16 cellular contexts compared by ENCODE assay signal in genomic region chr12:67107751-67108269, GRCh38.
A peak's percentile ranks its signal among the peaks of the same experiment; 100 is the strongest.
DNase-seq lines count a peak whose midpoint lies in the region; ATAC-seq and TF ChIP-seq lines count a peak whose summit lies in the region.
"Had no signal": no experiment of that assay in that cellular context is flagged by ENCODE, and none has a peak within 500 bp of the region (broad histone marks: within the 10 kb centered on the region; RNA-seq: fewer than 3 reads in every experiment).

No MANE protein-coding gene starts in this region.

- no peaks in the 10 kb centered on the region for H3K27me3 Mint-ChIP-seq in activated CD4-positive, alpha-beta T cell treated with anti-CD3 and anti-CD28 coated beads, Interleukin-2, amount 10 ng/mL, durations not matched to agents 24 days and 14 days

- no peaks in the 10 kb centered on the region for H3K36me3 Mint-ChIP-seq in activated CD4-positive, alpha-beta T cell treated with anti-CD3 and anti-CD28 coated beads, Interleukin-2, amount 10 ng/mL, durations not matched to agents 24 days and 14 days (ENCODE audit: low read depth)
- H3K36me3 Mint-ChIP-seq: CD14-positive monocyte had no signal

- DNase-seq in activated CD4-positive, alpha-beta T cell treated with anti-CD3 and anti-CD28 coated beads, Interleukin-2, amount 10 ng/mL, durations not matched to agents 24 days and 14 days: peak; percentile 40
- DNase-seq in activated CD4-positive, alpha-beta T cell treated with anti-CD3 and anti-CD28 coated beads for 48 hours: no peak
- DNase-seq in NCI-H748 (lab: John Stamatoyannopoulos, UW; ENCODE audit: unreplicated experiment) (peak; percentile 60), dermis blood vessel endothelial cell (no peak), adrenal gland (no peak)
- DNase-seq: DMS153, HFFc6, NCI-H1048, NCI-H1436, NCI-H2081, NCI-H510A, SK-N-SH had no signal

- H3K4me1 Mint-ChIP-seq in activated CD4-positive, alpha-beta T cell treated with anti-CD3 and anti-CD28 coated beads, Interleukin-2, amount 10 ng/mL, durations not matched to agents 24 days and 14 days: no peaks in the 10 kb centered on the region
- H3K4me1 Mint-ChIP-seq: CD14-positive monocyte had no signal

- H3K4me3 Mint-ChIP-seq in activated CD4-positive, alpha-beta T cell treated with anti-CD3 and anti-CD28 coated beads, Interleukin-2, amount 10 ng/mL, durations not matched to agents 24 days and 14 days: no peak overlapping the region
- H3K4me3 Mint-ChIP-seq: CD14-positive monocyte; HFFc6; T-helper 2 cell treated with Interferon-gamma antibody and Interleukin-4, amounts not matched to agents 5 μg/mL and 100 μg/mL, for 36 hours had no signal

- H3K27ac ChIP-seq in HEK293 (ENCODE audit: extremely low read depth, low read depth, low read length): no peak overlapping the region
- H3K27ac ChIP-seq in adrenal gland: no peak overlapping the region

- CTCF ChIA-PET in HEK293 (lab: Yijun Ruan, JAX): interaction anchor here (0.6 kb wide), 1 partner anchor 55 kb away, joined by 3 read pairs; no protein-coding TSS in a partner anchor

- POLR2A ChIA-PET in HEK293 (lab: Yijun Ruan, JAX): no interaction called here

- intact Hi-C loops in activated CD4-positive, alpha-beta T cell treated with anti-CD3 and anti-CD28 coated beads, Interleukin-2, amount 10 ng/mL, durations not matched to agents 24 days and 14 days (cut with micrococcal nuclease): no loop called here
- intact Hi-C loops in adrenal gland (cut with DNase I): no loop called here

- H3K36me3 ChIP-seq in HEK293 (ENCODE audit: control insufficient read depth in 2 of 2, insufficient read depth in 1 of 2, low read length in 2 of 2) (no peaks in the 10 kb centered on the region), adrenal gland (replicated peaks in 1 of 2) (no peaks in the 10 kb centered on the region)

- 86 to 94% (median 90%) methylated on average over 1 of the region's 1 CpG; no CpG with 5 or more reads in 1 of the 4 donors for WGBS in adrenal gland, 4 donors

- ATAC-seq in GM19467 (IDR thresholded peaks at IDR 0.05; ENCODE audit: unreplicated experiment): no peak

- H3K9me3 ChIP-seq in HEK293 (ENCODE audit: control insufficient read depth, insufficient read depth, low read depth, low read length) (no peaks in the 10 kb centered on the region), adrenal gland (replicated peaks in 1 of 3) (no peaks in the 10 kb centered on the region)
- H3K9me3 ChIP-seq: SK-N-SH had no signal

- H3K4me3 ChIP-seq in HEK293 (ENCODE audit: low read depth, low read length) (no peak overlapping the region), adrenal gland (no peak overlapping the region)

- H3K9me3 Mint-ChIP-seq in activated CD4-positive, alpha-beta T cell treated with anti-CD3 and anti-CD28 coated beads, Interleukin-2, amount 10 ng/mL, durations not matched to agents 24 days and 14 days: peaks cover 20% of the 10 kb centered on the region

- TF ChIP-seq CTCF in HEK293 (tag by site-specific recombination; IDR thresholded peaks at IDR 0.05) (no peak), adrenal gland (IDR thresholded peaks at IDR 0.05) (no peak)

- no peak overlapping the region for H3K27ac Mint-ChIP-seq in activated CD4-positive, alpha-beta T cell treated with anti-CD3 and anti-CD28 coated beads, Interleukin-2, amount 10 ng/mL, durations not matched to agents 24 days and 14 days
- H3K27ac Mint-ChIP-seq: CD14-positive monocyte; HFFc6; T-helper 2 cell treated with Interferon-gamma antibody and Interleukin-4, amounts not matched to agents 5 μg/mL and 100 μg/mL, for 36 hours had no signal

- H3K4me1 ChIP-seq in HEK293 (ENCODE audit: control insufficient read depth, insufficient read depth, low read length) (no peaks in the 10 kb centered on the region; the same call in 1 of the 2 replicates), adrenal gland (replicated peaks in 1 of 2) (no peaks in the 10 kb centered on the region)

- H3K27me3 ChIP-seq in adrenal gland: no peaks in the 10 kb centered on the region

- no peak for TF ChIP-seq POLR2A in adrenal gland (IDR thresholded peaks at IDR 0.05)

TF ChIP-seq in HEK293, 187 proteins besides CTCF, POLR2A, EP300 and RAD21:
- 0 out of 2 replicates have a peak, but pooled peaks have one; percentile 12 for TF ChIP-seq ZNF37A (tag by site-specific recombination; IDR thresholded peaks at IDR 0.05)
- TF ChIP-seq ZNF239 (tag by site-specific recombination; IDR thresholded peaks at IDR 0.05): no peak
- peak; percentile 30; the same call in 1 of the 2 replicates for TF ChIP-seq ZBTB44 (tag by site-specific recombination; IDR thresholded peaks at IDR 0.05)
- TF ChIP-seq ZNF677 (tag by site-specific recombination; IDR thresholded peaks at IDR 0.05): peak; percentile 42; the same call in 1 of the 2 replicates
- no peak for TF ChIP-seq ZNF777 (tag by site-specific recombination; IDR thresholded peaks at IDR 0.05; ENCODE audit: borderline replicate concordance)
- TF ChIP-seq ZFP41 (tag by site-specific recombination; IDR thresholded peaks at IDR 0.05; ENCODE audit: borderline replicate concordance): no peak
- no peak for TF ChIP-seq MZF1 (tag by site-specific recombination; IDR thresholded peaks at IDR 0.05; ENCODE audit: borderline replicate concordance)
- no peak for TF ChIP-seq ZNF404 (tag by site-specific recombination; IDR thresholded peaks at IDR 0.05)
- TF ChIP-seq ZNF555 (tag by site-specific recombination; conservative IDR thresholded peaks at IDR 0.05): no peak
- TF ChIP-seq KLF1 (tag by site-specific recombination; IDR thresholded peaks at IDR 0.05): no peak
- no peak for TF ChIP-seq ZNF548 (tag by site-specific recombination; IDR thresholded peaks at IDR 0.05)
- TF ChIP-seq PATZ1 (tag by site-specific recombination; IDR thresholded peaks at IDR 0.05): no peak
- peak; percentile 69; the same call in 1 of the 2 replicates for TF ChIP-seq ZNF776 (tag by site-specific recombination; IDR thresholded peaks at IDR 0.05; ENCODE audit: borderline replicate concordance)
- TF ChIP-seq ZNF544 (tag by site-specific recombination; IDR thresholded peaks at IDR 0.05): 0 out of 2 replicates have a peak, but pooled peaks have one; percentile 40
- TF ChIP-seq ZNF529 (tag by site-specific recombination; IDR thresholded peaks at IDR 0.05; ENCODE audit: insufficient replicate concordance): no peak
- TF ChIP-seq ZNF48 (tag by site-specific recombination; IDR thresholded peaks at IDR 0.05): no peak
- 0 out of 2 replicates have a peak, but pooled peaks have one; percentile 56 for TF ChIP-seq ZNF112 (tag by site-specific recombination; IDR thresholded peaks at IDR 0.05)
- TF ChIP-seq ZNF549 (tag by site-specific recombination; IDR thresholded peaks at IDR 0.05): peak; percentile 40; the same call in 1 of the 2 replicates
- TF ChIP-seq ZNF157 (tag by site-specific recombination; IDR thresholded peaks at IDR 0.05): no peak
- TF ChIP-seq ZNF2 (tag by site-specific recombination; IDR thresholded peaks at IDR 0.05): no peak
- 0 out of 2 replicates have a peak, but pooled peaks have one; percentile 43 for TF ChIP-seq ZNF184 (tag by site-specific recombination; IDR thresholded peaks at IDR 0.05)
- TF ChIP-seq ZNF155 (tag by site-specific recombination; IDR thresholded peaks at IDR 0.05): no peak
- TF ChIP-seq ZNF626 (tag by site-specific recombination; IDR thresholded peaks at IDR 0.05): 0 out of 2 replicates have a peak, but pooled peaks have one; percentile 45
TF ChIP-seq in HEK293: peak in this region for 9.

Comparison
In these comparisons a context has a peak if more than half of its experiments do, and no peak if none do; other contexts are left out.
1. DNase-seq: peak in activated CD4-positive, alpha-beta T cell treated with anti-CD3 and anti-CD28 coated beads, Interleukin-2, amount 10 ng/mL, durations not matched to agents 24 days and 14 days (single experiment) and NCI-H748 (single experiment); none in activated CD4-positive, alpha-beta T cell treated with anti-CD3 and anti-CD28 coated beads for 48 hours (single experiment), dermis blood vessel endothelial cell (single experiment) and adrenal gland (0 of 7).